ENCODE assay signal across 8 cellular contexts in genomic region chr17:77319211-77320031, GRCh38.
DNase-seq lines count a peak whose midpoint lies in the region; ATAC-seq and TF ChIP-seq lines count a peak whose summit lies in the region.

No MANE protein-coding gene starts in this region.

- H3K4me3 Mint-ChIP-seq in nephron, result peak overlapping the region; percentile 60 to 76 (median 72)

- TF ChIP-seq POLR2A in upper lobe of left lung (IDR thresholded peaks at IDR 0.05), result peak in 2 of 4 donors; percentile 47 to 79

- TF ChIP-seq EP300 in upper lobe of left lung (IDR thresholded peaks at IDR 0.05), result peak in 2 of 4 donors; percentile 54

- H3K36me3 ChIP-seq in upper lobe of left lung, result no peaks in the 10 kb centered on the region

- ATAC-seq in GM18907 (IDR thresholded peaks at IDR 0.05; ENCODE audit: unreplicated experiment) (peak; percentile 21), esophagus mucosa (peak; percentile 77), upper lobe of left lung (ENCODE audit: low FRiP score in 2 of 2) (peak; percentile 83 to 88), HG03460 (IDR thresholded peaks at IDR 0.05; ENCODE audit: unreplicated experiment) (no peak)

- peak overlapping the region; percentile 88 to 90 (median 90) for H3K27ac ChIP-seq in upper lobe of left lung

- no peaks in the 10 kb centered on the region for H3K27me3 ChIP-seq in upper lobe of left lung

- H3K4me1 ChIP-seq in upper lobe of left lung, result peaks cover 63 to 82% (median 70%) of the 10 kb centered on the region in 4 donors

- WGBS in upper lobe of left lung, 2 donors, result 6 to 17% methylated on average over 18 to 37 of the region's 38 CpGs

- H3K27ac Mint-ChIP-seq in nephron, result peak overlapping the region; percentile 39 to 91 (median 85)

- no peaks in the 10 kb centered on the region for H3K9me3 ChIP-seq in upper lobe of left lung

- TF ChIP-seq CTCF in nephron (IDR thresholded peaks at IDR 0.05; ENCODE audit: unreplicated experiment in 3 of 3) (no peak), upper lobe of left lung (IDR thresholded peaks at IDR 0.05) (peak in 3 of 6 experiments; percentile 4 to 16 (median 9))

- DNase-seq in M059J (ENCODE audit: low read depth) (peak; percentile 94), upper lobe of left lung (peak; percentile 86 to 97), NK-92 (lab: John Stamatoyannopoulos, UW; ENCODE audit: unreplicated experiment) (no peak)
- peak; percentile 73 to 82 for DNase-seq in activated CD4-positive, alpha-beta T cell treated with anti-CD3 and anti-CD28 coated beads, Interleukin-2, amount 50 U/mL, for 48 hours

- no peaks in the 10 kb centered on the region for H3K36me3 Mint-ChIP-seq in nephron (ENCODE audit: low read depth)

- H3K4me3 ChIP-seq in upper lobe of left lung, result peak overlapping the region; percentile 40 to 59 (median 50)

- H3K4me1 Mint-ChIP-seq in nephron, result peaks cover 72% of the 10 kb centered on the region

- peaks cover 4% of the 10 kb centered on the region for H3K27me3 Mint-ChIP-seq in nephron (ENCODE audit: low read depth)

- H3K9me3 Mint-ChIP-seq in nephron, result no peaks in the 10 kb centered on the region
